In the genomic region with DNA sequence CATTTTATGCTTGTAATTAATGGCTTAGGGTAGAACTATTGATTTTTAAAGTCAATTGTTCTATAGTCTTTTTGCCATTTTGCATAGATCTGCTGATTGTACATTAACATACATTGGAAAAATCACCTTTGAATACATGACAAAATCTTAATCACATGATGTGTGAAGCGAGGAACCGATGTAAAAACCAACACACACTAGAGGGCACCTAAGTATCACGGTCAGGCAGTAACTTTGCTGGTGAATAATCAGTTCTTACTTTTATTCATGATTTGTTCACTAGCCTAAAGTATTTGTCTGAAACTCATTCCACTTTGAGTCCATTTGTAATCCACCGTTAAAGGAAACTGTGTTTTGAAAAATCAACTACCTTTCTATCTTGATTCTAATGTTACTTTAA, we compare ENCODE assay signal across 10 cellular contexts. TPM values are rescaled to one million over a fixed set of nuclear protein-coding genes. Genes with fewer than 3 reads are reported as not detected.
DNase-seq lines count a peak whose midpoint lies in the region; ATAC-seq lines count a peak whose summit lies in the region.
"Had no signal": no experiment of that assay in that cellular context is flagged by ENCODE, and none has a peak within 500 bp of the region (broad histone marks: within the 10 kb centered on the region; RNA-seq: fewer than 3 reads in every experiment).

No MANE protein-coding gene starts in this region.

- no peak for ATAC-seq in GM18498 (IDR thresholded peaks at IDR 0.05; ENCODE audit: unreplicated experiment)

- H3K4me1 ChIP-seq in adipocyte (ENCODE audit: control insufficient read depth, insufficient read depth, low read length), result no peaks in the 10 kb centered on the region
- H3K4me1 ChIP-seq: suprapubic skin had no signal

- no peak overlapping the region for H3K4me3 ChIP-seq in adipocyte (ENCODE audit: low read length)
- H3K4me3 ChIP-seq: suprapubic skin had no signal

- H3K9me3 ChIP-seq in adipocyte (ENCODE audit: control insufficient read depth, low read length), result no peaks in the 10 kb centered on the region
- H3K9me3 ChIP-seq: suprapubic skin had no signal

- H3K27me3 ChIP-seq in adipocyte (replicated peaks; ENCODE audit: control insufficient read depth, insufficient read depth, low read length), result no peaks in the 10 kb centered on the region
- H3K27me3 ChIP-seq: suprapubic skin had no signal

- H3K36me3 ChIP-seq in adipocyte (ENCODE audit: control insufficient read depth, insufficient read depth, low read length, severe bottlenecking), result no peaks in the 10 kb centered on the region
- H3K36me3 ChIP-seq: suprapubic skin had no signal

- H3K9ac ChIP-seq in adipocyte (ENCODE audit: low read length), result no peak overlapping the region

- DNase-seq in DMS114 treated with DMSO at 0.1 percent for 48 hours (lab: John Stamatoyannopoulos, UW; ENCODE audit: unreplicated experiment) (peak; percentile 7), LHCN-M2 (ENCODE audit: low read depth) (peak; percentile 18), adipocyte (ENCODE audit: low read depth) (peak; percentile 29), left kidney (ENCODE audit: low read depth, low spot score) (peak; percentile 37), NCI-H1694 treated with DMSO at 0.1 percent for 48 hours (lab: John Stamatoyannopoulos, UW) (no peak), C1 segment of cervical spinal cord (lab: John Stamatoyannopoulos, UW) (no peak)
- no peak for DNase-seq in activated T-cell treated with anti-CD3 and anti-CD28 coated beads, Interleukin-2, amount 50 U/mL, for 48 hours
- DNase-seq: activated naive CD8-positive, alpha-beta T cell treated with anti-CD3 and anti-CD28 coated beads, Interleukin-2, amount 10 ng/mL, durations not matched to agents 7 days and 5 days had no signal

RNA-seq across cellular contexts. Expression of gene JHY, which starts 28.2 kb away (rescaled TPM):
- total RNA-seq in LHCN-M2 (2014; rRNA removed), result 0.38 and 0.52 TPM in 2 replicates
- 0.98 TPM for polyA plus RNA-seq in LHCN-M2 (2012)

Comparison
In these comparisons a context has a peak if more than half of its experiments do, and no peak if none do; other contexts are left out.
1. DNase-seq: peak in DMS114 treated with DMSO at 0.1 percent for 48 hours (single experiment), LHCN-M2 (single experiment), adipocyte (single experiment) and left kidney (single experiment); none in NCI-H1694 treated with DMSO at 0.1 percent for 48 hours (single experiment), C1 segment of cervical spinal cord (0 of 14) and activated T-cell treated with anti-CD3 and anti-CD28 coated beads, Interleukin-2, amount 50 U/mL, for 48 hours (0 of 2).